In the genomic region with DNA sequence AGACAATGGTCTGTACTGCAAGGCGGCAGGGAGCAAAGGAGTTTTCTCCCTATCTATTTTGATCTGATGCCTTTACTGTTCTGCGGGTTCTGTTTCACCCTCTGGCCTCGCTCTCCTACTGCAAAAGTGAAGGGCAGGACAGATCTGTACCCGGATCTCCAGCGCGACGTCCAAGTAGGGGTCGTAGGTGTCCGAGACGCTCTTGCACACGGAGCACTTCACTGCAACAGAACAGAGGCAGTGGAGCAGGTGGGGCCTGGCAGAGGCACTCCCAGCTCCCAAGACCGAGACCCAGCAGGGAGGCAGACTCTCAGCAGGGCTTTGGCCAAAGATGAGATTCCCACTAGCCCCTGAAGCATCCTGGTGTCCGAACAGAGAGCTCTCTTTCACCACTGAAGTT, we compare ENCODE assay signal across 28 cellular contexts. TPM values are rescaled to one million over a fixed set of nuclear protein-coding genes. Genes with fewer than 3 reads are reported as not detected.
DNase-seq lines count a peak whose midpoint lies in the region; ATAC-seq and TF ChIP-seq lines count a peak whose summit lies in the region.
"Had no signal": no experiment of that assay in that cellular context is flagged by ENCODE, and none has a peak within 500 bp of the region (broad histone marks: within the 10 kb centered on the region; RNA-seq: fewer than 3 reads in every experiment).

No MANE protein-coding gene starts in this region.

- no peak overlapping the region for H3K4me3 Mint-ChIP-seq in activated naive CD8-positive, alpha-beta T cell
- no peak overlapping the region for H3K4me3 Mint-ChIP-seq in activated naive CD8-positive, alpha-beta T cell treated with anti-CD3 and anti-CD28 coated beads for 36 hours
- H3K4me3 Mint-ChIP-seq in activated CD8-positive, alpha-beta T cell treated with anti-CD3 and anti-CD28 coated beads, Interleukin-2, amount 10 ng/mL, durations not matched to agents 7 days and 5 days, result no peak overlapping the region
- H3K4me3 Mint-ChIP-seq: endodermal cell; stimulated activated effector memory CD8-positive, alpha-beta T cell treated with anti-CD3 and anti-CD28 coated beads, Interleukin-12 subunit alpha, Interleukin-12 subunit beta, amount 100 ng/mL, for 72 hours had no signal

- TF ChIP-seq POLR2A in body of pancreas (IDR thresholded peaks at IDR 0.05), result no peak

- H3K4me1 ChIP-seq in body of pancreas, result no peaks in the 10 kb centered on the region
- H3K4me1 ChIP-seq: colonic mucosa, right lobe of liver had no signal

- intact Hi-C loops in posterior vena cava (cut with DNase I), result no loop called here
- intact Hi-C loops in body of pancreas (cut with DNase I), result no loop called here

- H3K27ac Mint-ChIP-seq in activated naive CD8-positive, alpha-beta T cell, result peak overlapping the region; percentile 16
- H3K27ac Mint-ChIP-seq in activated naive CD8-positive, alpha-beta T cell treated with anti-CD3 and anti-CD28 coated beads for 36 hours, result no peak overlapping the region
- peak overlapping the region; percentile 62 for H3K27ac Mint-ChIP-seq in activated CD8-positive, alpha-beta T cell treated with anti-CD3 and anti-CD28 coated beads, Interleukin-2, amount 10 ng/mL, durations not matched to agents 7 days and 5 days
- H3K27ac Mint-ChIP-seq: endodermal cell had no signal

- no peak overlapping the region for H3K27ac ChIP-seq in body of pancreas
- H3K27ac ChIP-seq: C4-2B, colonic mucosa, right lobe of liver, suprapubic skin, upper lobe of right lung had no signal

- no peaks in the 10 kb centered on the region for H3K27me3 Mint-ChIP-seq in activated naive CD8-positive, alpha-beta T cell
- no peaks in the 10 kb centered on the region for H3K27me3 Mint-ChIP-seq in activated naive CD8-positive, alpha-beta T cell treated with anti-CD3 and anti-CD28 coated beads for 36 hours
- no peaks in the 10 kb centered on the region for H3K27me3 Mint-ChIP-seq in activated CD8-positive, alpha-beta T cell treated with anti-CD3 and anti-CD28 coated beads, Interleukin-2, amount 10 ng/mL, durations not matched to agents 7 days and 5 days (ENCODE audit: low read depth)

- H3K27me3 ChIP-seq in body of pancreas, result no peaks in the 10 kb centered on the region
- H3K27me3 ChIP-seq: colonic mucosa, esophagus muscularis mucosa, right lobe of liver, suprapubic skin, upper lobe of right lung had no signal

- no peak for TF ChIP-seq CTCF in body of pancreas (IDR thresholded peaks at IDR 0.05)

- CTCF ChIA-PET in activated CD8-positive, alpha-beta T cell treated with anti-CD3 and anti-CD28 coated beads, Interleukin-2, amount 10 ng/mL, durations not matched to agents 7 days and 5 days (lab: Charles Lee), result interaction anchor here (3.3 kb wide), 1 partner anchor 23 kb away, joined by 19 read pairs; no protein-coding TSS in a partner anchor

- WGBS in body of pancreas, 2 donors, result 87 to 96% methylated on average over 11 to 13 of the region's 13 CpGs

- peaks cover 11 to 44% of the 10 kb centered on the region in 2 donors for H3K36me3 ChIP-seq in body of pancreas (replicated peaks in 1 of 2; ENCODE audit: insufficient read depth in 1 of 2, low read depth in 2 of 2)

- no peak for DNase-seq in activated naive CD8-positive, alpha-beta T cell treated with anti-CD3 and anti-CD28 coated beads for 36 hours
- DNase-seq in D341Med (ENCODE audit: low spot score) (peak; percentile 35), posterior vena cava (ENCODE audit: low spot score) (peak; percentile 66), body of pancreas (no peak)
- DNase-seq in activated CD8-positive, alpha-beta T cell treated with anti-CD3 and anti-CD28 coated beads, Interleukin-2, amount 10 ng/mL, durations not matched to agents 7 days and 5 days, result no peak
- DNase-seq in activated CD4-positive, CD25-positive, alpha-beta regulatory T cell treated with anti-CD3 and anti-CD28 coated beads, Interleukin-2, amount 50 U/mL, for 72 hours, result no peak
- DNase-seq: activated CD4-positive, alpha-beta T cell treated with anti-CD3 and anti-CD28 coated beads, Interleukin-2, amount 50 U/mL, for 48 hours; activated T-cell treated with anti-CD3 and anti-CD28 coated beads, Interleukin-2, amount 50 U/mL, for 1 hour; anterior cingulate cortex; colonic mucosa; DMS 273 treated with DMSO at 0.1 percent for 48 hours; EL; endodermal cell; foreskin melanocyte; Kasumi-1; MV-4-11; NCI-H1436 treated with DMSO at 0.1 percent for 48 hours; NCI-H345; NCI-H748 treated with DMSO at 0.1 percent for 48 hours; stimulated activated CD4-positive, alpha-beta T cell treated with anti-CD3 and anti-CD28 coated beads, Interleukin-12 subunit alpha, Interleukin-12 subunit beta, amount 100 ng/mL, for 4 hours; stimulated activated CD4-positive, alpha-beta T cell treated with anti-CD3 and anti-CD28 coated beads, Interleukin-4, amount 100 ng/mL, for 24 hours; upper lobe of right lung had no signal

- H3K4me3 ChIP-seq in body of pancreas, result no peak overlapping the region
- H3K4me3 ChIP-seq: colonic mucosa, esophagus muscularis mucosa, right lobe of liver, suprapubic skin, upper lobe of right lung had no signal

- no peaks in the 10 kb centered on the region for H3K9me3 ChIP-seq in body of pancreas
- H3K9me3 ChIP-seq: colonic mucosa, esophagus muscularis mucosa, right lobe of liver, suprapubic skin, upper lobe of right lung had no signal

- no peaks in the 10 kb centered on the region for H3K9me3 Mint-ChIP-seq in activated naive CD8-positive, alpha-beta T cell (ENCODE audit: low read depth)
- no peaks in the 10 kb centered on the region for H3K9me3 Mint-ChIP-seq in activated naive CD8-positive, alpha-beta T cell treated with anti-CD3 and anti-CD28 coated beads for 36 hours
- H3K9me3 Mint-ChIP-seq in activated CD8-positive, alpha-beta T cell treated with anti-CD3 and anti-CD28 coated beads, Interleukin-2, amount 10 ng/mL, durations not matched to agents 7 days and 5 days (ENCODE audit: insufficient read depth), result no peaks in the 10 kb centered on the region
- H3K9me3 Mint-ChIP-seq: endodermal cell; stimulated activated effector memory CD8-positive, alpha-beta T cell treated with anti-CD3 and anti-CD28 coated beads, Interleukin-12 subunit alpha, Interleukin-12 subunit beta, amount 100 ng/mL, for 72 hours had no signal

- peaks cover 18% of the 10 kb centered on the region for H3K36me3 Mint-ChIP-seq in activated naive CD8-positive, alpha-beta T cell
- H3K36me3 Mint-ChIP-seq in activated naive CD8-positive, alpha-beta T cell treated with anti-CD3 and anti-CD28 coated beads for 36 hours, result peaks cover 63% of the 10 kb centered on the region
- H3K36me3 Mint-ChIP-seq in activated CD8-positive, alpha-beta T cell treated with anti-CD3 and anti-CD28 coated beads, Interleukin-2, amount 10 ng/mL, durations not matched to agents 7 days and 5 days (ENCODE audit: low read depth), result peaks cover 78% of the 10 kb centered on the region

- POLR2A ChIA-PET in activated CD8-positive, alpha-beta T cell treated with anti-CD3 and anti-CD28 coated beads, Interleukin-2, amount 10 ng/mL, durations not matched to agents 7 days and 5 days (lab: Charles Lee), result no interaction called here

- ATAC-seq in activated CD8-positive, alpha-beta T cell treated with anti-CD3 and anti-CD28 coated beads, Interleukin-2, amount 10 ng/mL, durations not matched to agents 7 days and 5 days, result no peak
- no peak for ATAC-seq in body of pancreas
- ATAC-seq: right lobe of liver; stimulated activated effector memory CD8-positive, alpha-beta T cell treated with anti-CD3 and anti-CD28 coated beads, Interleukin-12 subunit alpha, Interleukin-12 subunit beta, amount 100 ng/mL, for 72 hours; upper lobe of right lung had no signal

- peaks cover 65% of the 10 kb centered on the region for H3K4me1 Mint-ChIP-seq in activated naive CD8-positive, alpha-beta T cell (ENCODE audit: low read depth)
- peaks cover 54% of the 10 kb centered on the region for H3K4me1 Mint-ChIP-seq in activated naive CD8-positive, alpha-beta T cell treated with anti-CD3 and anti-CD28 coated beads for 36 hours
- H3K4me1 Mint-ChIP-seq in activated CD8-positive, alpha-beta T cell treated with anti-CD3 and anti-CD28 coated beads, Interleukin-2, amount 10 ng/mL, durations not matched to agents 7 days and 5 days (ENCODE audit: low read depth), result peaks cover 68% of the 10 kb centered on the region

RNA-seq across cellular contexts. Expression of a gene that starts 19.8 kb away (rescaled TPM):
- 100 to 1,000 TPM; 126 to 128 TPM for total RNA-seq in activated naive CD8-positive, alpha-beta T cell treated with anti-CD3 and anti-CD28 coated beads for 36 hours
- 10 to 100 TPM; 67.5 TPM for total RNA-seq in activated CD8-positive, alpha-beta T cell treated with anti-CD3 and anti-CD28 coated beads, Interleukin-2, amount 10 ng/mL, durations not matched to agents 7 days and 5 days
- total RNA-seq in posterior vena cava (10 to 100 TPM; 47.1 to 52.1 TPM), body of pancreas (10 to 100 TPM; 28.5 to 55.4 TPM)

RNA-seq across cellular contexts. Expression of a gene that starts 38.8 kb away (rescaled TPM):
- total RNA-seq in activated naive CD8-positive, alpha-beta T cell treated with anti-CD3 and anti-CD28 coated beads for 36 hours, result 10 to 100 TPM; 88.9 to 89.6 TPM
- total RNA-seq in activated CD8-positive, alpha-beta T cell treated with anti-CD3 and anti-CD28 coated beads, Interleukin-2, amount 10 ng/mL, durations not matched to agents 7 days and 5 days, result 100 to 1,000 TPM; 137 to 138 TPM
- 10 to 100 TPM; 27.0 to 42.9 TPM for total RNA-seq in posterior vena cava
- 10 to 100 TPM; 32.2 to 60.6 TPM for total RNA-seq in body of pancreas

Comparison
In these comparisons a context has a peak if more than half of its experiments do, and no peak if none do; other contexts are left out.
1. DNase-seq: peak in D341Med (single experiment) and posterior vena cava (single experiment); none in activated naive CD8-positive, alpha-beta T cell treated with anti-CD3 and anti-CD28 coated beads for 36 hours (single experiment), activated CD8-positive, alpha-beta T cell treated with anti-CD3 and anti-CD28 coated beads, Interleukin-2, amount 10 ng/mL, durations not matched to agents 7 days and 5 days (single experiment), activated CD4-positive, CD25-positive, alpha-beta regulatory T cell treated with anti-CD3 and anti-CD28 coated beads, Interleukin-2, amount 50 U/mL, for 72 hours (single experiment) and body of pancreas (0 of 4).